ENCODE assay signal across 23 cellular contexts in genomic region chr18:44942073-44942472, GRCh38.
"Had no signal": no experiment of that assay in that cellular context is flagged by ENCODE, and none has a peak within 500 bp of the region (broad histone marks: within the 10 kb centered on the region; RNA-seq: fewer than 3 reads in every experiment).

No MANE protein-coding gene starts in this region.

- ATAC-seq: esophagus mucosa; left cardiac atrium; lower lobe of right lung; mucosa of descending colon; natural killer cell treated with Interleukin-12 subunit alpha and Interleukin-12 subunit beta and Interleukin-15 and Interleukin-18, amount 100 ng/mL, for 72 hours; sciatic nerve; stimulated activated memory B cell treated with anti-CD40 and anti-IgM and Interleukin-4, amounts not matched to agents 10 μg/mL and 1 μg/mL and 100 μg/mL, for 72 hours had no signal

- H2AFZ ChIP-seq: parathyroid adenoma had no signal

- H3K9ac ChIP-seq: parathyroid adenoma had no signal

- H3K27ac ChIP-seq: colonic mucosa, epithelial cell of prostate, gastrocnemius medialis, left ventricle myocardium inferior, lower lobe of right lung, parathyroid adenoma, right atrium auricular region, suprapubic skin, transverse colon had no signal

- DNase-seq: central memory CD4-positive, alpha-beta T cell; colonic mucosa; effector CD8-positive, alpha-beta T cell; endodermal cell; foreskin fibroblast; gastrocnemius medialis; head of caudate nucleus; left cardiac atrium; left ventricle myocardium inferior; lower lobe of right lung; mucosa of descending colon; naive B cell; spleen; stimulated activated CD4-positive, alpha-beta T cell treated with anti-CD3 and anti-CD28 coated beads, Interleukin-4, amount 100 ng/mL, for 4 hours; transverse colon had no signal

- H3K9me3 ChIP-seq: colonic mucosa, gastrocnemius medialis, left ventricle myocardium inferior, lower lobe of right lung, mucosa of descending colon, right atrium auricular region, spleen, suprapubic skin, transverse colon had no signal

- H3K36me3 ChIP-seq: colonic mucosa, gastrocnemius medialis, left ventricle myocardium inferior, lower lobe of right lung, right atrium auricular region, spleen, suprapubic skin, transverse colon had no signal

- H3K4me3 ChIP-seq: colonic mucosa, gastrocnemius medialis, left ventricle myocardium inferior, lower lobe of right lung, mucosa of descending colon, right atrium auricular region, spleen, suprapubic skin, transverse colon had no signal

- H3K27me3 ChIP-seq: colonic mucosa, gastrocnemius medialis, right atrium auricular region, spleen, suprapubic skin, transverse colon had no signal
